14 cellular contexts compared by ENCODE assay signal in genomic region chr16:54216268-54217187, GRCh38.
"Had no signal": no experiment of that assay in that cellular context is flagged by ENCODE, and none has a peak within 500 bp of the region (broad histone marks: within the 10 kb centered on the region; RNA-seq: fewer than 3 reads in every experiment).

No MANE protein-coding gene starts in this region.

- DNase-seq: activated B cell treated with CpG ODN at 0.5 μM for 24 hours; activated CD4-positive, alpha-beta T cell treated with anti-CD3 and anti-CD28 coated beads for 48 hours; activated CD8-positive, alpha-beta memory T cell treated with anti-CD3 and anti-CD28 coated beads, Interleukin-2, amount 50 U/mL, for 48 hours; activated gamma-delta T cell; activated T-cell treated with anti-CD3 and anti-CD28 coated beads, Interleukin-2, amount 50 U/mL, for 72 hours; amygdala; effector memory CD8-positive, alpha-beta T cell; immature natural killer cell; lower lobe of right lung; pancreas; stimulated activated CD4-positive, alpha-beta T cell treated with anti-CD3 and anti-CD28 coated beads, Interleukin-2, amount 100 ng/mL, for 48 hours had no signal

- H3K27ac ChIP-seq: lower lobe of right lung, pancreas, tibial artery, uterus had no signal

- ATAC-seq: activated T-cell treated with anti-CD3 and anti-CD28 coated beads, Interleukin-2, amount 50 U/mL, for 72 hours; effector memory CD8-positive, alpha-beta T cell; pancreas; stimulated activated memory B cell treated with anti-CD40 and anti-IgM and Interleukin-4, amounts not matched to agents 10 μg/mL and 1 μg/mL and 100 μg/mL, for 72 hours had no signal

- H3K4me3 ChIP-seq: lower lobe of right lung, pancreas, tibial artery, uterus had no signal

- H3K4me1 ChIP-seq: lower lobe of right lung, pancreas, tibial artery, uterus had no signal

- H3K36me3 ChIP-seq: lower lobe of right lung, pancreas, tibial artery, uterus had no signal

- H3K27me3 ChIP-seq: pancreas, tibial artery, uterus had no signal

- H3K9me3 ChIP-seq: lower lobe of right lung, pancreas, tibial artery, uterus had no signal
